ENCODE assay signal across 28 cellular contexts in the genomic region with DNA sequence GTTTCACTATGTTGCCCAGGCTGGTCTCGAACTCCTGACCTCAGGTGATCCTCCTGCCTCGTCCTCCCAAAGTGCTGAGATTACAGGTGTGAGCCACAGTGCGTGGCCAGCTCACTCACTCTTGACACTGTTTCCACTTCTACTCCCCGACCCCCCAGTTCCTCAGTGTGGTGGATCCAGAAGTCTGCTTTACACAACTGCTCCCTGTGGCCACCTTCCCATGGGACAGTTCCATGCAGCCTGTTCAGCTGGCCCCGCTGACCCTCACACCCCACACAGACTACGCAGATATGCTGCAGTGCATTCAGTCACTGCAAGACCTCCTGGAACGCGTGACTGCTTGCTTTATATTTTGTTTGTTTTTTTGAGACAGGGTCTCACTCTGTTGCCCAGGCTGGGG.
"Had no signal": no experiment of that assay in that cellular context is flagged by ENCODE, and none has a peak within 500 bp of the region (broad histone marks: within the 10 kb centered on the region; RNA-seq: fewer than 3 reads in every experiment).

No MANE protein-coding gene starts in this region.

- H3K27me3 Mint-ChIP-seq: progenitor cell of endocrine pancreas; stimulated activated memory B cell treated with anti-CD40 and anti-IgM and Interleukin-4, amounts not matched to agents 10 μg/mL and 1 μg/mL and 100 μg/mL, for 72 hours; stimulated activated naive CD8-positive, alpha-beta T cell treated with anti-CD3 and anti-CD28 coated beads, Interleukin-15, amount 100 ng/mL, for 72 hours had no signal

- H3K4me1 ChIP-seq: parathyroid adenoma, psoas muscle, right lobe of liver, sigmoid colon, tibial artery, transverse colon, upper lobe of left lung, uterus had no signal

- H3K4me1 Mint-ChIP-seq: naive thymus-derived CD4-positive, alpha-beta T cell; natural killer cell; nephron; stimulated activated memory B cell treated with anti-CD40 and anti-IgM and Interleukin-4, amounts not matched to agents 10 μg/mL and 1 μg/mL and 100 μg/mL, for 72 hours; stimulated activated naive CD8-positive, alpha-beta T cell treated with anti-CD3 and anti-CD28 coated beads, Interleukin-15, amount 100 ng/mL, for 72 hours had no signal

- FAIRE-seq: small intestine had no signal

- H3K9me3 ChIP-seq: psoas muscle, right lobe of liver, sigmoid colon, suprapubic skin, testis, tibial artery, transverse colon, upper lobe of left lung, uterus had no signal

- ATAC-seq: naive thymus-derived CD4-positive, alpha-beta T cell; natural killer cell; psoas muscle; right cardiac atrium; right lobe of liver; stimulated activated memory B cell treated with anti-CD40 and anti-IgM and Interleukin-4, amounts not matched to agents 10 μg/mL and 1 μg/mL and 100 μg/mL, for 72 hours; stimulated activated naive CD8-positive, alpha-beta T cell treated with anti-CD3 and anti-CD28 coated beads, Interleukin-15, amount 100 ng/mL, for 72 hours; stimulated activated naive CD8-positive, alpha-beta T cell treated with anti-CD3 and anti-CD28 coated beads, Interleukin-15, Interleukin-2, amounts not matched to agents 100 U/mL and 50 U/mL, for 24 hours had no signal

- H3K4me3 ChIP-seq: ovary, psoas muscle, right lobe of liver, sigmoid colon, suprapubic skin, testis, tibial artery, transverse colon, upper lobe of left lung, uterus had no signal

- H2AFZ ChIP-seq: parathyroid adenoma had no signal

- DNase-seq: naive thymus-derived CD4-positive, alpha-beta T cell; natural killer cell; occipital lobe; ovary; posterior cingulate gyrus; psoas muscle; right cardiac atrium; right lobe of liver; sigmoid colon; small intestine; stimulated activated CD4-positive, alpha-beta T cell treated with anti-CD3 and anti-CD28 coated beads, Interleukin-15, amount 100 ng/mL, for 24 hours; stimulated activated CD4-positive, alpha-beta T cell treated with anti-CD3 and anti-CD28 coated beads, Interleukin-4, amount 100 ng/mL, for 1 hour; stimulated activated CD4-positive, alpha-beta T cell treated with anti-CD3 and anti-CD28 coated beads, Interleukin-4, amount 100 ng/mL, for 4 hours; stimulated activated CD8-positive, alpha-beta memory T cell treated with anti-CD3 and anti-CD28 coated beads, Interleukin-4, amount 100 ng/mL, for 48 hours; stimulated activated naive CD4-positive, alpha-beta T cell; stimulated activated naive CD8-positive, alpha-beta T cell treated with anti-CD3 and anti-CD28 coated beads, Interleukin-15, amount 100 ng/mL, for 72 hours; stimulated activated naive CD8-positive, alpha-beta T cell treated with anti-CD3 and anti-CD28 coated beads, Interleukin-15, Interleukin-2, amounts not matched to agents 100 U/mL and 50 U/mL, for 24 hours; substantia nigra; testis; tibial artery; transverse colon; uterus had no signal

- H3K27me3 ChIP-seq: ovary, right lobe of liver, sigmoid colon, suprapubic skin, testis, tibial artery, transverse colon, upper lobe of left lung, uterus had no signal

- H3K36me3 Mint-ChIP-seq: natural killer cell; stimulated activated memory B cell treated with anti-CD40 and anti-IgM and Interleukin-4, amounts not matched to agents 10 μg/mL and 1 μg/mL and 100 μg/mL, for 72 hours had no signal

- H3K4me3 Mint-ChIP-seq: naive thymus-derived CD4-positive, alpha-beta T cell; natural killer cell; nephron; stimulated activated memory B cell treated with anti-CD40 and anti-IgM and Interleukin-4, amounts not matched to agents 10 μg/mL and 1 μg/mL and 100 μg/mL, for 72 hours; stimulated activated naive CD8-positive, alpha-beta T cell treated with anti-CD3 and anti-CD28 coated beads, Interleukin-15, amount 100 ng/mL, for 72 hours had no signal

- H3K27ac ChIP-seq: ovary, parathyroid adenoma, psoas muscle, right lobe of liver, sigmoid colon, suprapubic skin, testis, tibial artery, transverse colon, upper lobe of left lung, uterus had no signal

- H3K36me3 ChIP-seq: ovary, right lobe of liver, sigmoid colon, suprapubic skin, tibial artery, transverse colon, upper lobe of left lung, uterus had no signal

- H3K27ac Mint-ChIP-seq: natural killer cell; nephron; progenitor cell of endocrine pancreas; stimulated activated memory B cell treated with anti-CD40 and anti-IgM and Interleukin-4, amounts not matched to agents 10 μg/mL and 1 μg/mL and 100 μg/mL, for 72 hours; stimulated activated naive CD8-positive, alpha-beta T cell treated with anti-CD3 and anti-CD28 coated beads, Interleukin-15, amount 100 ng/mL, for 72 hours had no signal

- H3K9me3 Mint-ChIP-seq: natural killer cell; stimulated activated memory B cell treated with anti-CD40 and anti-IgM and Interleukin-4, amounts not matched to agents 10 μg/mL and 1 μg/mL and 100 μg/mL, for 72 hours; stimulated activated naive CD8-positive, alpha-beta T cell treated with anti-CD3 and anti-CD28 coated beads, Interleukin-15, amount 100 ng/mL, for 72 hours had no signal

- H3K9ac ChIP-seq: parathyroid adenoma had no signal
